ENCODE assay signal across 1 cellular context in genomic region chr11:86475027-86475426, GRCh38.
TF ChIP-seq lines count a peak whose summit lies in the region.

No MANE protein-coding gene starts in this region.

TF ChIP-seq in A549, 52 proteins besides CTCF, POLR2A, EP300 and RAD21 (continued from another document):
- TF ChIP-seq, protein P1, sequence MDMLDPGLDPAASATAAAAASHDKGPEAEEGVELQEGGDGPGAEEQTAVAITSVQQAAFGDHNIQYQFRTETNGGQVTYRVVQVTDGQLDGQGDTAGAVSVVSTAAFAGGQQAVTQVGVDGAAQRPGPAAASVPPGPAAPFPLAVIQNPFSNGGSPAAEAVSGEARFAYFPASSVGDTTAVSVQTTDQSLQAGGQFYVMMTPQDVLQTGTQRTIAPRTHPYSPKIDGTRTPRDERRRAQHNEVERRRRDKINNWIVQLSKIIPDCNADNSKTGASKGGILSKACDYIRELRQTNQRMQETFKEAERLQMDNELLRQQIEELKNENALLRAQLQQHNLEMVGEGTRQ (IDR thresholded peaks at IDR 0.05), result no peak
- no peak for TF ChIP-seq PHF8 (IDR thresholded peaks at IDR 0.05; ENCODE audit: borderline replicate concordance, low read depth)
- TF ChIP-seq ESRRA (IDR thresholded peaks at IDR 0.05; ENCODE audit: borderline replicate concordance, low read length), result no peak
- no peak for TF ChIP-seq CBX8 (IDR thresholded peaks at IDR 0.05)
- TF ChIP-seq, protein P2, sequence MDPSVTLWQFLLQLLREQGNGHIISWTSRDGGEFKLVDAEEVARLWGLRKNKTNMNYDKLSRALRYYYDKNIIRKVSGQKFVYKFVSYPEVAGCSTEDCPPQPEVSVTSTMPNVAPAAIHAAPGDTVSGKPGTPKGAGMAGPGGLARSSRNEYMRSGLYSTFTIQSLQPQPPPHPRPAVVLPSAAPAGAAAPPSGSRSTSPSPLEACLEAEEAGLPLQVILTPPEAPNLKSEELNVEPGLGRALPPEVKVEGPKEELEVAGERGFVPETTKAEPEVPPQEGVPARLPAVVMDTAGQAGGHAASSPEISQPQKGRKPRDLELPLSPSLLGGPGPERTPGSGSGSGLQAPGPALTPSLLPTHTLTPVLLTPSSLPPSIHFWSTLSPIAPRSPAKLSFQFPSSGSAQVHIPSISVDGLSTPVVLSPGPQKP (IDR thresholded peaks at IDR 0.05; ENCODE audit: low read depth, low read length), result no peak
- TF ChIP-seq MAFK (IDR thresholded peaks at IDR 0.05; ENCODE audit: partially characterized antibody), result no peak
- TF ChIP-seq REST (IDR thresholded peaks at IDR 0.05), result no peak
